Comparison of ENCODE assay signal across 8 cellular contexts in genomic region chr19:48169585-48169973, GRCh38. TPM values are rescaled to one million over a fixed set of nuclear protein-coding genes. Genes with fewer than 3 reads are reported as not detected.
DNase-seq lines count a peak whose midpoint lies in the region; ATAC-seq and TF ChIP-seq lines count a peak whose summit lies in the region.

No MANE protein-coding gene starts in this region.

- peak overlapping the region; percentile 98 for H3K4me3 ChIP-seq in GM12864 (ENCODE audit: low read depth, low read length)
- H3K4me3 ChIP-seq in mesenchymal stem cell (ENCODE audit: insufficient read depth in 1 of 2, low read depth in 1 of 2, low read length in 2 of 2) = peak overlapping the region; percentile 96 to 100

- TF ChIP-seq CTCF in GM12864 (IDR thresholded peaks at IDR 0.05; ENCODE audit: low read depth, low read length, missing control alignments) = no peak

- DNase-seq in GM12864 (ENCODE audit: low read depth) = no peak
- DNase-seq in NCI-H526 treated with DMSO at 0.1 percent for 48 hours (lab: John Stamatoyannopoulos, UW) = peak; percentile 64
- DNase-seq in activated CD8-positive, alpha-beta T cell treated with anti-CD3 and anti-CD28 coated beads, Interleukin-2, amount 10 ng/mL, durations not matched to agents 7 days and 5 days = peak; percentile 93
- peak; percentile 91 for DNase-seq in effector CD4-positive, alpha-beta T cell
- DNase-seq in mesenchymal stem cell = peak; percentile 64
- DNase-seq in stimulated activated CD8-positive, alpha-beta memory T cell treated with anti-CD3 and anti-CD28 coated beads, Interleukin-15, amount 100 ng/mL, for 1 hour (ENCODE audit: low read depth) = peak; percentile 91

- no peak overlapping the region for H2BK5ac ChIP-seq in mesenchymal stem cell (ENCODE audit: low read depth, low read length, poor library complexity, severe bottlenecking)

- no peak overlapping the region for H3K23ac ChIP-seq in mesenchymal stem cell (ENCODE audit: low read length in 2 of 2)

- no peak overlapping the region for H3K18ac ChIP-seq in mesenchymal stem cell (ENCODE audit: low read depth in 1 of 2, low read length in 2 of 2)

- H3K27ac Mint-ChIP-seq in activated CD8-positive, alpha-beta T cell treated with anti-CD3 and anti-CD28 coated beads, Interleukin-2, amount 10 ng/mL, durations not matched to agents 7 days and 5 days = peak overlapping the region; percentile 98

- no peaks in the 10 kb centered on the region for H3K27me3 Mint-ChIP-seq in activated CD8-positive, alpha-beta T cell treated with anti-CD3 and anti-CD28 coated beads, Interleukin-2, amount 10 ng/mL, durations not matched to agents 7 days and 5 days (ENCODE audit: low read depth)

- 3% methylated on average over 14 of the region's 16 CpGs for WGBS in mesenchymal stem cell

- H3K14ac ChIP-seq in mesenchymal stem cell (ENCODE audit: low read length in 2 of 2) = no peak overlapping the region

- H3K36me3 Mint-ChIP-seq in activated CD8-positive, alpha-beta T cell treated with anti-CD3 and anti-CD28 coated beads, Interleukin-2, amount 10 ng/mL, durations not matched to agents 7 days and 5 days (ENCODE audit: low read depth) = peaks cover 46% of the 10 kb centered on the region

- H3K4me1 ChIP-seq in mesenchymal stem cell (ENCODE audit: control insufficient read depth, insufficient read depth, low read depth, low read length) = peaks cover 15% of the 10 kb centered on the region

- H2BK15ac ChIP-seq in mesenchymal stem cell (ENCODE audit: low read depth, poor library complexity, severe bottlenecking) = no peak overlapping the region

- H3K9ac ChIP-seq in mesenchymal stem cell (ENCODE audit: low read length) = peak overlapping the region; percentile 96

- H3K4ac ChIP-seq in mesenchymal stem cell (ENCODE audit: low read depth in 1 of 2, low read length in 2 of 2) = no peak overlapping the region

- H3K4me1 Mint-ChIP-seq in activated CD8-positive, alpha-beta T cell treated with anti-CD3 and anti-CD28 coated beads, Interleukin-2, amount 10 ng/mL, durations not matched to agents 7 days and 5 days (ENCODE audit: low read depth) = peaks cover 40% of the 10 kb centered on the region

- no peak overlapping the region for H2BK12ac ChIP-seq in mesenchymal stem cell (ENCODE audit: low read length in 2 of 2)

- POLR2A ChIA-PET in activated CD8-positive, alpha-beta T cell treated with anti-CD3 and anti-CD28 coated beads, Interleukin-2, amount 10 ng/mL, durations not matched to agents 7 days and 5 days (lab: Charles Lee) = interaction anchor here (0.6 to 1.2 kb wide), 3 partner anchors 86 to 91 kb away, joined by 3 to 4 read pairs (median 3); partner anchors contain the start of gene CARD8

- H4K8ac ChIP-seq in mesenchymal stem cell (ENCODE audit: low read length) = peak overlapping the region; percentile 87

- H3K27ac ChIP-seq in mesenchymal stem cell (ENCODE audit: low read length, poor library complexity, severe bottlenecking) = peak overlapping the region; percentile 9

- peaks cover 21 to 23% of the 10 kb centered on the region in 2 experiments for H3K36me3 ChIP-seq in mesenchymal stem cell (ENCODE audit: control insufficient read depth in 1 of 2, insufficient read depth in 2 of 2, low read depth in 1 of 2, low read length in 2 of 2)

- no peak overlapping the region for H2AK5ac ChIP-seq in mesenchymal stem cell (ENCODE audit: low read length, severe bottlenecking)

- peaks cover 38% of the 10 kb centered on the region for H3K79me1 ChIP-seq in mesenchymal stem cell (replicated peaks; ENCODE audit: low read length, poor library complexity, severe bottlenecking)

- peak overlapping the region; percentile 90 for H2AFZ ChIP-seq in mesenchymal stem cell (ENCODE audit: low read depth, low read length)

- no peaks in the 10 kb centered on the region for H3K9me3 ChIP-seq in mesenchymal stem cell (ENCODE audit: control insufficient read depth, low read length)

- H2BK120ac ChIP-seq in mesenchymal stem cell (ENCODE audit: low read depth, low read length) = no peak overlapping the region

- CTCF ChIA-PET in activated CD8-positive, alpha-beta T cell treated with anti-CD3 and anti-CD28 coated beads, Interleukin-2, amount 10 ng/mL, durations not matched to agents 7 days and 5 days (lab: Charles Lee) = interaction anchor here (1.3 kb wide), 1 partner anchor 91 kb away, joined by 5 read pairs; no protein-coding TSS in a partner anchor

- ATAC-seq in HG03432 (IDR thresholded peaks at IDR 0.05; ENCODE audit: unreplicated experiment) (peak; percentile 12), HG03025 (IDR thresholded peaks at IDR 0.05; ENCODE audit: low FRiP score, unreplicated experiment) (no peak)
- ATAC-seq in activated CD8-positive, alpha-beta T cell treated with anti-CD3 and anti-CD28 coated beads, Interleukin-2, amount 10 ng/mL, durations not matched to agents 7 days and 5 days = peak; percentile 13

- H3K9me3 Mint-ChIP-seq in activated CD8-positive, alpha-beta T cell treated with anti-CD3 and anti-CD28 coated beads, Interleukin-2, amount 10 ng/mL, durations not matched to agents 7 days and 5 days (ENCODE audit: insufficient read depth) = no peaks in the 10 kb centered on the region

- H3K27me3 ChIP-seq in mesenchymal stem cell (ENCODE audit: control insufficient read depth in 1 of 2, insufficient read depth in 1 of 2, low read length in 2 of 2) = no peaks in the 10 kb centered on the region

- peak overlapping the region; percentile 88 for H3K4me3 Mint-ChIP-seq in activated CD8-positive, alpha-beta T cell treated with anti-CD3 and anti-CD28 coated beads, Interleukin-2, amount 10 ng/mL, durations not matched to agents 7 days and 5 days

- H4K91ac ChIP-seq in mesenchymal stem cell (ENCODE audit: low read length) = peak overlapping the region; percentile 28

- peak overlapping the region; percentile 95 for H3K4me2 ChIP-seq in mesenchymal stem cell (ENCODE audit: low read length, poor library complexity, severe bottlenecking)

RNA-seq across cellular contexts. Expression of gene LIG1, which starts 0.6 kb away (rescaled TPM):
- 100 to 1,000 TPM; 190 to 198 TPM for total RNA-seq in activated CD8-positive, alpha-beta T cell treated with anti-CD3 and anti-CD28 coated beads, Interleukin-2, amount 10 ng/mL, durations not matched to agents 7 days and 5 days
- 8.7 TPM for polyA plus RNA-seq in mesenchymal stem cell (2013, experiment 1 of 2)
- 8.4 TPM for polyA plus RNA-seq in mesenchymal stem cell (2013, experiment 2 of 2)

RNA-seq across cellular contexts. Expression of gene ZSWIM9, which starts 0.9 kb away (rescaled TPM):
- 10 to 100 TPM in 1 of 2 experiments, 1 to 10 TPM in 1; 9.0 to 10.3 TPM for total RNA-seq in activated CD8-positive, alpha-beta T cell treated with anti-CD3 and anti-CD28 coated beads, Interleukin-2, amount 10 ng/mL, durations not matched to agents 7 days and 5 days
- polyA plus RNA-seq in mesenchymal stem cell (2013, experiment 1 of 2) = 2.1 TPM
- 2.1 TPM for polyA plus RNA-seq in mesenchymal stem cell (2013, experiment 2 of 2)

RNA-seq across cellular contexts. Expression of gene PLA2G4C, which starts 59.0 kb away (rescaled TPM):
- total RNA-seq in activated CD8-positive, alpha-beta T cell treated with anti-CD3 and anti-CD28 coated beads, Interleukin-2, amount 10 ng/mL, durations not matched to agents 7 days and 5 days = 1 to 10 TPM in 1 of 2 experiments, under 1 TPM in 1; 0.73 to 1.8 TPM
- polyA plus RNA-seq in mesenchymal stem cell (2013, experiment 1 of 2) = 2.5 TPM
- 2.8 TPM for polyA plus RNA-seq in mesenchymal stem cell (2013, experiment 2 of 2)
